8 cellular contexts compared by ENCODE assay signal in the genomic region with DNA sequence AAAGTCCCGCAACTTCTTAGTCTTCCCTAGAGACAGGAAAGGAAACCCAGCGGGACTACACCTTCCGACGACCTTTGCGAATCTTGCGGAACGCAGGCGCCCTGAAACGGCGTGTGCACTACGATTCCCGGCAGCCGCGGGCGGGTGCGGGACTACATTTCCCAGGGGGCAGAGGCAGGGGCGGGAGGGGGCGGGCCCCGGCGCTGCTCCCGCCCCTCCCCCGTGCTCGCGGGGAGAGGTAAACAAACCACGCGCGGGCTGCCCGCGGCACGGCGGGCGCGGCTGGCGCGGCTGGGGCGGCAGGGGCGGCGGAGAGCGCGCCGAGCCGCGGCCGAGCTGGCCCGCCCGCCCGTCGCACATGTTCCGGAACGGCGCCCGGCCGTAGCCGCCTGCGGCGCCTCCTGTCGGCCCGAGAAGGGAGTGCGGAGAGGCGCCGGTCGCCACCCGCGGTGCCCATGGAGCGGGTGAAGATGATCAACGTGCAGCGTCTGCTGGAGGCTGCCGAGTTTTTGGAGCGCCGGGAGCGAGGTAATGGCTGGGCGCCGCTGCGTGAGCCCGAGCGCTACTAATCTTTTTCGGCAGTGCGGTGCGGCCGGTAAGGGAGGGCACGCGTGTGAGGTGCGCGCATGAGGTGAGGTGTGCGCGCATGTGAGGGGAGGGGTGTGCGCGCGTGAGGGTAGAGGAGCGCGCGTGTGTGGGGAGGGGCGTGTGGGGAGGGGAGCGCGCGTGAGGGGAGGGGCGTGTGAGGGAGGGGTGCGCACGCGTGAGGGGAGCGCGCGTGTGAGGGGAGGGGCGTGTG. TPM values are rescaled to one million over a fixed set of nuclear protein-coding genes. Genes with fewer than 3 reads are reported as not detected.
DNase-seq lines count a peak whose midpoint lies in the region; ATAC-seq and TF ChIP-seq lines count a peak whose summit lies in the region.

No MANE protein-coding gene starts in this region.

- H3K27ac ChIP-seq in caudate nucleus (ENCODE audit: low read depth, low read length) (peak overlapping the region; percentile 99), spleen (peak overlapping the region; percentile 82 to 98 (median 96))

- peaks cover 8 to 50% (median 32%) of the 10 kb centered on the region in 6 donors for H3K4me1 ChIP-seq in spleen

- H3K4me1 Mint-ChIP-seq in activated B cell treated with CpG ODN at 0.5 μM for 24 hours = peaks cover 28% of the 10 kb centered on the region

- peak overlapping the region; percentile 97 for H3K4me3 Mint-ChIP-seq in activated B cell treated with CpG ODN at 0.5 μM for 24 hours

- peaks cover 0 to 25% (median 4%) of the 10 kb centered on the region in 6 donors for H3K36me3 ChIP-seq in spleen

- peaks cover 11% of the 10 kb centered on the region for H3K36me3 Mint-ChIP-seq in activated B cell treated with CpG ODN at 0.5 μM for 24 hours (ENCODE audit: low read depth)

- no peaks in the 10 kb centered on the region for H3K9me3 Mint-ChIP-seq in activated B cell treated with CpG ODN at 0.5 μM for 24 hours

- no peaks in the 10 kb centered on the region for H3K9me3 ChIP-seq in spleen

- TF ChIP-seq CTCF in activated B cell treated with CpG ODN at 0.5 μM for 24 hours (IDR thresholded peaks at IDR 0.05) (no peak), spleen (IDR thresholded peaks at IDR 0.05 in 8 of 11, conservative IDR thresholded peaks at IDR 0.05 in 3 of 11) (peak; percentile 65 to 88 (median 80))

- H3K27me3 ChIP-seq in spleen (replicated peaks in 1 of 7) = no peaks in the 10 kb centered on the region

- intact Hi-C loops in activated B cell treated with CpG ODN at 0.5 μM for 24 hours (cut with micrococcal nuclease) (loop anchor here (1.0 to 5.0 kb wide), 11 partner anchors 15 to 693 kb away; a partner anchor contains a TSS), spleen (cut with DNase I; ENCODE audit: low total_unique reads) (no loop called here)

- POLR2A ChIA-PET in activated B cell treated with CpG ODN at 0.5 μM for 24 hours (lab: Charles Lee) = interaction anchor here (0.6 to 2.1 kb wide), 9 partner anchors 14 to 281 kb away, joined by 3 to 19 read pairs (median 7); a partner anchor contains a TSS

- peak overlapping the region; percentile 96 for H3K27ac Mint-ChIP-seq in activated B cell treated with CpG ODN at 0.5 μM for 24 hours

- ATAC-seq in GM18870 (IDR thresholded peaks at IDR 0.05; ENCODE audit: unreplicated experiment) (peak; percentile 72), HG03139 (IDR thresholded peaks at IDR 0.05; ENCODE audit: unreplicated experiment) (peak; percentile 62), activated B cell treated with CpG ODN at 0.5 μM for 24 hours (ENCODE audit: low read depth) (peak; percentile 51)

- H3K4me3 ChIP-seq in spleen = peak overlapping the region; percentile 86 to 97 (median 94)

- 0 to 1% (median 0%) methylated on average over 49 to 104 of the region's 104 CpGs for WGBS in spleen, 5 donors

- TF ChIP-seq POLR2A in spleen (IDR thresholded peaks at IDR 0.05) = peak in 1 of 3 donors; percentile 54

- CTCF ChIA-PET in activated B cell treated with CpG ODN at 0.5 μM for 24 hours (lab: Charles Lee) = interaction anchor here (0.7 to 1.0 kb wide), 3 partner anchors 14 to 88 kb away, joined by 3 to 4 read pairs (median 3); no protein-coding TSS in a partner anchor

- no peaks in the 10 kb centered on the region for H3K27me3 Mint-ChIP-seq in activated B cell treated with CpG ODN at 0.5 μM for 24 hours

- peak; percentile 92 for DNase-seq in AG08395 (ENCODE audit: low spot score)
- DNase-seq in NCI-H2196 treated with DMSO at 0.1 percent for 48 hours (lab: John Stamatoyannopoulos, UW; ENCODE audit: unreplicated experiment) = peak; percentile 63
- peak; percentile 83 for DNase-seq in activated B cell treated with CpG ODN at 0.5 μM for 24 hours
- DNase-seq in caudate nucleus (lab: John Stamatoyannopoulos, UW) = peak; percentile 39 to 96 (median 90)
- peak; percentile 94 for DNase-seq in iris pigment epithelial cell (ENCODE audit: low read depth)
- DNase-seq in spleen = peak; percentile 96

RNA-seq across cellular contexts. Expression of a gene that starts 18.6 kb away (rescaled TPM):
- 8.2 and 8.5 TPM in 2 replicates for total RNA-seq in activated B cell treated with CpG ODN at 0.5 μM for 24 hours
- total RNA-seq in spleen = 10 to 100 TPM; 10.6 to 49.4 (median 20.7) TPM
- 1 to 10 TPM; 6.8 to 9.8 (median 8.8) TPM for polyA plus RNA-seq in spleen

Comparison
In these comparisons a context has a peak if more than half of its experiments do, and no peak if none do; other contexts are left out.
1. Peak in every context shown above with its lines: DNase-seq, ATAC-seq, H3K4me3 ChIP-seq and H3K27ac ChIP-seq.